In the genomic region with DNA sequence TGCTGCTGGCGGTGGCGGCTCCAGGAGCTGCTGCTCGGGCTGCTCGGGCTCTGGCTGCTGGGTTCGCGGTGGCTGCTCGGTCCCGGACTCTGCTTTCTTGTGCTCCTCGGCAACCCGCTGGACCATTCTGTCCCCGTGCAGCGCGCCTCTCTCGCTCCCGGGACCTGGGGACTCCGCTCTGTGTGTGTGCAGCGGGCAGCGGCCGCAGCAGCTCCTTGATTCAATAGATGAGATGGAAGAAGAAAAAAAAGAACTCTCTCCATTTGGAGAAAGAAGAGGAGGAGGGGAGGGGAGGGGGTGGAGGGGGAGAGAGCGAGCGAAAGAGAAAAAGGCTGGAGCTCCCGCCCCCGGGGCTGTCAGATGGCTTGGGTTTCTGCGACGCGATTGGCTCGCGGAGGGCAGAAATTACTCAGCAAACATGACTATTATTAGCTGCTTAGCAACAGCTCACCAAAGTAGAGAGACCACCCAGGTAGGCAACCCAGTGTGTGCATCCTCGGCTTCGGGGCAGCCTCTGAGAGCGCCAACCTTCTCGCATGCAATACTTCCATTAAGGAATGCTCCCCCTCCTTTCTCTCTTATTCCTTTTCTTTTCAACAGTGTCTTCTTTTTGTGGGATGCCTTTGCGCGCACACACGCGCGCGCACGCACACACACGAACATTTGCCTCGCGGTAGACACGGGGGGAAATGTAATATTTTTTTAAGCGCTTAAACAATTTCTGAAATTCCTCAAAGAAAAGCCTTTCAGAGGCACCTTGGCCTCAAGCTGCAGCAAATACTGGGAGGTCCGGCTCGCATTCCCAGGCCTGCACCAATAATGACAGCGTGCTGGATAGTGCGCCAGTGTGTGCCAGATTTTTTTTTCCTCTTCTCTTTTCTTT, we compare ENCODE assay signal across 8 cellular contexts. TPM values are rescaled to one million over a fixed set of nuclear protein-coding genes. Genes with fewer than 3 reads are reported as not detected.
DNase-seq lines count a peak whose midpoint lies in the region; ATAC-seq and TF ChIP-seq lines count a peak whose summit lies in the region.

No MANE protein-coding gene starts in this region.

- peak overlapping the region; percentile 78 to 82 for H3K4me3 ChIP-seq in Panc1 (ENCODE audit: low read depth in 2 of 2, low read length in 2 of 2)
- H3K4me3 ChIP-seq in fibroblast of the aortic adventitia (ENCODE audit: low read depth, low read length), result peak overlapping the region; percentile 84
- peak overlapping the region; percentile 92 for H3K4me3 ChIP-seq in thoracic aorta

- H3K27me3 ChIP-seq in Panc1 (ENCODE audit: control insufficient read depth, insufficient read depth, low read length) (no peaks in the 10 kb centered on the region), thoracic aorta (replicated peaks; ENCODE audit: insufficient read depth) (no peaks in the 10 kb centered on the region)

- H3K4me1 ChIP-seq in Panc1 (ENCODE audit: control insufficient read depth, insufficient read depth, low read length) (peaks cover 7% of the 10 kb centered on the region), thoracic aorta (ENCODE audit: control insufficient read depth in 1 of 2, low read depth in 2 of 2) (peaks cover 0 to 29% of the 10 kb centered on the region in 2 donors)

- BruUV-seq in Panc1 (replicated peaks; lab: Mats Ljungman, UMichigan), result no TSS peak

- CTCF ChIA-PET in Panc1 (lab: Charles Lee), result no interaction called here

- no peaks in the 10 kb centered on the region for H3K36me3 Mint-ChIP-seq in naive thymus-derived CD8-positive, alpha-beta T cell

- H3K9me3 ChIP-seq in Panc1 (ENCODE audit: control insufficient read depth, insufficient read depth, low read depth, low read length), result no peaks in the 10 kb centered on the region
- no peaks in the 10 kb centered on the region for H3K9me3 ChIP-seq in thoracic aorta

- peak; percentile 87 for DNase-seq in COLO668 (lab: John Stamatoyannopoulos, UW; ENCODE audit: unreplicated experiment)
- DNase-seq in KBM-7, result peak; percentile 72
- DNase-seq in Panc1 (ENCODE audit: low read depth, low spot score), result no peak
- DNase-seq in activated gamma-delta T cell (lab: John Stamatoyannopoulos, UW), result peak; percentile 27
- peak; percentile 89 for DNase-seq in fibroblast of the aortic adventitia (ENCODE audit: low read depth)
- DNase-seq in naive thymus-derived CD8-positive, alpha-beta T cell, result peak in 9 of 10 donors; percentile 44 to 80 (median 68)
- no peak for DNase-seq in thoracic aorta (ENCODE audit: low spot score)

- no peak for TF ChIP-seq CTCF in Panc1 (IDR thresholded peaks at IDR 0.05)
- no peak for TF ChIP-seq CTCF in fibroblast of the aortic adventitia (IDR thresholded peaks at IDR 0.05; ENCODE audit: insufficient read depth, low read length)
- no peak for TF ChIP-seq CTCF in thoracic aorta (IDR thresholded peaks at IDR 0.05)

- H3K4me3 Mint-ChIP-seq in naive thymus-derived CD8-positive, alpha-beta T cell, result peak overlapping the region; percentile 85 to 100 (median 94)

- no peak overlapping the region for H3K27ac ChIP-seq in Panc1 (ENCODE audit: low read length)
- peak overlapping the region; percentile 83 to 88 for H3K27ac ChIP-seq in thoracic aorta

- POLR2A ChIA-PET in Panc1 (lab: Charles Lee), result no interaction called here
- POLR2A ChIA-PET in naive thymus-derived CD8-positive, alpha-beta T cell (lab: Charles Lee), result interaction anchor here (0.6 to 6.0 kb wide), 4 partner anchors 14 to 498 kb away, joined by 3 to 99 read pairs (median 6); a partner anchor contains a TSS

- no peaks in the 10 kb centered on the region; the same call in 1 of the 2 replicates for H3K36me3 ChIP-seq in Panc1 (ENCODE audit: control insufficient read depth, insufficient read depth, low read length)
- no peaks in the 10 kb centered on the region for H3K36me3 ChIP-seq in thoracic aorta

- peaks cover 0 to 25% (median 0%) of the 10 kb centered on the region in 5 donors for H3K27me3 Mint-ChIP-seq in naive thymus-derived CD8-positive, alpha-beta T cell

- no peaks in the 10 kb centered on the region for H3K9me3 Mint-ChIP-seq in naive thymus-derived CD8-positive, alpha-beta T cell

- peaks cover 29 to 65% (median 46%) of the 10 kb centered on the region in 4 donors for H3K4me1 Mint-ChIP-seq in naive thymus-derived CD8-positive, alpha-beta T cell

- peak overlapping the region; percentile 74 to 94 (median 84) for H3K27ac Mint-ChIP-seq in naive thymus-derived CD8-positive, alpha-beta T cell

- intact Hi-C loops in Panc1 (cut with micrococcal nuclease; ENCODE audit: unreplicated experiment), result loop anchor here (5.0 kb wide), 2 partner anchors 192 to 368 kb away; a partner anchor contains a TSS

- ATAC-seq in GM21423 (IDR thresholded peaks at IDR 0.05; ENCODE audit: unreplicated experiment) (peak; percentile 33), Panc1 (peak; percentile 40), thoracic aorta (ENCODE audit: insufficient number of reproducible peaks, low FRiP score, low read depth) (no peak)
- ATAC-seq in naive thymus-derived CD8-positive, alpha-beta T cell, result peak; percentile 28 to 52

- in situ Hi-C loops in KBM-7 (cut with MboI; ENCODE audit: low pct_unique_long_range_greater_than_20kb, low sequenced_read_pairs), result no loop called here
- in situ Hi-C loops in Panc1 (cut with HindIII; ENCODE audit: low pct_unique_long_range_greater_than_20kb, low sequenced_read_pairs), result no loop called here

RNA-seq across cellular contexts. Expression of a gene that starts 7.6 kb away (rescaled TPM):
- total RNA-seq in Panc1 (2021; ENCODE audit: unreplicated experiment), result 6.6 TPM
- polyA plus RNA-seq in Panc1 (2012; ENCODE audit: insufficient read length), result 5.8 TPM
- 2.1 and 9.4 TPM in 2 replicates for total RNA-seq in fibroblast of the aortic adventitia (ENCODE audit: low replicate concordance)
- 10 to 100 TPM; 47.7 to 49.6 TPM for total RNA-seq in naive thymus-derived CD8-positive, alpha-beta T cell
- 10 to 100 TPM; 10.5 to 18.1 (median 17.3) TPM for polyA plus RNA-seq in naive thymus-derived CD8-positive, alpha-beta T cell
- total RNA-seq in thoracic aorta, result 10 to 100 TPM; 12.6 to 19.2 TPM

Comparison
In these comparisons a context has a peak if more than half of its experiments do, and no peak if none do; other contexts are left out.
1. DNase-seq: peak in COLO668 (single experiment), KBM-7 (single experiment), activated gamma-delta T cell (single experiment), fibroblast of the aortic adventitia (single experiment) and naive thymus-derived CD8-positive, alpha-beta T cell (9 of 10); none in Panc1 (single experiment) and thoracic aorta (single experiment).
2. Peak in every context shown above with its lines, with median percentiles within 50 percentile points of each other: H3K4me3 ChIP-seq.